27 cellular contexts compared by ENCODE assay signal in genomic region chr7:75033826-75034225, GRCh38.
"Had no signal": no experiment of that assay in that cellular context is flagged by ENCODE, and none has a peak within 500 bp of the region (broad histone marks: within the 10 kb centered on the region; RNA-seq: fewer than 3 reads in every experiment).

No MANE protein-coding gene starts in this region.

- H3K36me3 Mint-ChIP-seq: activated naive CD4-positive, alpha-beta T cell treated with anti-CD3 and anti-CD28 coated beads, Interleukin-2, amount 10 ng/mL, durations not matched to agents 7 days and 5 days had no signal

- ATAC-seq: activated CD4-positive, CD25-positive, alpha-beta regulatory T cell treated with anti-CD3 and anti-CD28 coated beads, Interleukin-2, amount 50 U/mL, for 24 hours; left cardiac atrium; naive thymus-derived CD4-positive, alpha-beta T cell; stimulated activated naive B cell treated with anti-CD40 and anti-IgM and Interleukin-4, amounts not matched to agents 10 μg/mL and 1 μg/mL and 100 μg/mL, for 72 hours; T-helper 17 cell had no signal

- H3K27me3 ChIP-seq: esophagus muscularis mucosa, hepatocyte, sigmoid colon, suprapubic skin, tibial artery had no signal

- DNase-seq: activated CD4-positive, alpha-beta memory T cell treated with anti-CD3 and anti-CD28 coated beads, Interleukin-2, amount 10 ng/mL, durations not matched to agents 7 days and 5 days; activated CD4-positive, alpha-beta T cell treated with anti-CD3 and anti-CD28 coated beads, Interleukin-2, amount 10 ng/mL, durations not matched to agents 24 days and 14 days; activated CD8-positive, alpha-beta memory T cell treated with anti-CD3 and anti-CD28 coated beads, Interleukin-2, amount 50 U/mL, for 48 hours; activated gamma-delta T cell; activated naive CD4-positive, alpha-beta T cell treated with anti-CD3 and anti-CD28 coated beads, Interleukin-2, amount 10 ng/mL, durations not matched to agents 7 days and 5 days; activated T-cell treated with anti-CD3 and anti-CD28 coated beads, Interleukin-2, amount 50 U/mL, for 24 hours; amniotic stem cell; caudate nucleus; left cardiac atrium; mammary epithelial cell; naive thymus-derived CD4-positive, alpha-beta T cell; posterior cingulate gyrus; sigmoid colon; stimulated activated CD4-positive, alpha-beta T cell treated with anti-CD3 and anti-CD28 coated beads, Interleukin-1b, Interleukin-23, amount 100 ng/mL, for 48 hours; stimulated activated CD4-positive, alpha-beta T cell treated with anti-CD3 and anti-CD28 coated beads, Interleukin-4, amount 100 ng/mL, for 4 hours; stimulated activated CD8-positive, alpha-beta memory T cell treated with anti-CD3 and anti-CD28 coated beads, Interleukin-4, amount 100 ng/mL, for 48 hours; stimulated activated naive B cell treated with anti-CD40 and anti-IgM and Interleukin-4, amounts not matched to agents 10 μg/mL and 1 μg/mL and 100 μg/mL, for 72 hours; SW 1271; T-helper 17 cell; T1000; tibial artery had no signal

- H3K27me3 Mint-ChIP-seq: activated CD4-positive, alpha-beta memory T cell treated with anti-CD3 and anti-CD28 coated beads, Interleukin-2, amount 10 ng/mL, durations not matched to agents 7 days and 5 days; activated CD4-positive, alpha-beta T cell treated with anti-CD3 and anti-CD28 coated beads, Interleukin-2, amount 10 ng/mL, durations not matched to agents 24 days and 14 days; activated naive CD4-positive, alpha-beta T cell treated with anti-CD3 and anti-CD28 coated beads, Interleukin-2, amount 10 ng/mL, durations not matched to agents 7 days and 5 days; activated T-cell treated with anti-CD3 and anti-CD28 coated beads, Interleukin-2, amount 50 U/mL, for 24 hours; naive thymus-derived CD4-positive, alpha-beta T cell; stimulated activated naive B cell treated with anti-CD40 and anti-IgM and Interleukin-4, amounts not matched to agents 10 μg/mL and 1 μg/mL and 100 μg/mL, for 72 hours; T-helper 17 cell had no signal

- H3K4me1 Mint-ChIP-seq: activated CD4-positive, alpha-beta memory T cell treated with anti-CD3 and anti-CD28 coated beads, Interleukin-2, amount 10 ng/mL, durations not matched to agents 7 days and 5 days; activated CD4-positive, alpha-beta T cell treated with anti-CD3 and anti-CD28 coated beads, Interleukin-2, amount 10 ng/mL, durations not matched to agents 24 days and 14 days; activated naive CD4-positive, alpha-beta T cell treated with anti-CD3 and anti-CD28 coated beads, Interleukin-2, amount 10 ng/mL, durations not matched to agents 7 days and 5 days; stimulated activated naive B cell treated with anti-CD40 and anti-IgM and Interleukin-4, amounts not matched to agents 10 μg/mL and 1 μg/mL and 100 μg/mL, for 72 hours; T-helper 17 cell had no signal

- H3K4me3 ChIP-seq: esophagus muscularis mucosa, hepatocyte, sigmoid colon, smooth muscle cell, suprapubic skin, tibial artery had no signal

- H3K9me3 Mint-ChIP-seq: activated CD4-positive, alpha-beta memory T cell treated with anti-CD3 and anti-CD28 coated beads, Interleukin-2, amount 10 ng/mL, durations not matched to agents 7 days and 5 days; activated CD4-positive, alpha-beta T cell treated with anti-CD3 and anti-CD28 coated beads, Interleukin-2, amount 10 ng/mL, durations not matched to agents 24 days and 14 days; activated naive CD4-positive, alpha-beta T cell treated with anti-CD3 and anti-CD28 coated beads, Interleukin-2, amount 10 ng/mL, durations not matched to agents 7 days and 5 days; stimulated activated naive B cell treated with anti-CD40 and anti-IgM and Interleukin-4, amounts not matched to agents 10 μg/mL and 1 μg/mL and 100 μg/mL, for 72 hours had no signal

- H3K36me3 ChIP-seq: suprapubic skin had no signal

- H3K4me3 Mint-ChIP-seq: activated CD4-positive, alpha-beta memory T cell treated with anti-CD3 and anti-CD28 coated beads, Interleukin-2, amount 10 ng/mL, durations not matched to agents 7 days and 5 days; activated CD4-positive, alpha-beta T cell treated with anti-CD3 and anti-CD28 coated beads, Interleukin-2, amount 10 ng/mL, durations not matched to agents 24 days and 14 days; activated naive CD4-positive, alpha-beta T cell treated with anti-CD3 and anti-CD28 coated beads, Interleukin-2, amount 10 ng/mL, durations not matched to agents 7 days and 5 days; activated T-cell treated with anti-CD3 and anti-CD28 coated beads, Interleukin-2, amount 50 U/mL, for 24 hours; naive thymus-derived CD4-positive, alpha-beta T cell; stimulated activated naive B cell treated with anti-CD40 and anti-IgM and Interleukin-4, amounts not matched to agents 10 μg/mL and 1 μg/mL and 100 μg/mL, for 72 hours; T-helper 17 cell had no signal

- H3K27ac Mint-ChIP-seq: activated CD4-positive, alpha-beta memory T cell treated with anti-CD3 and anti-CD28 coated beads, Interleukin-2, amount 10 ng/mL, durations not matched to agents 7 days and 5 days; activated CD4-positive, alpha-beta T cell treated with anti-CD3 and anti-CD28 coated beads, Interleukin-2, amount 10 ng/mL, durations not matched to agents 24 days and 14 days; activated naive CD4-positive, alpha-beta T cell treated with anti-CD3 and anti-CD28 coated beads, Interleukin-2, amount 10 ng/mL, durations not matched to agents 7 days and 5 days; activated T-cell treated with anti-CD3 and anti-CD28 coated beads, Interleukin-2, amount 50 U/mL, for 24 hours; stimulated activated naive B cell treated with anti-CD40 and anti-IgM and Interleukin-4, amounts not matched to agents 10 μg/mL and 1 μg/mL and 100 μg/mL, for 72 hours; T-helper 17 cell had no signal

- H3K9me3 ChIP-seq: sigmoid colon, suprapubic skin, tibial artery had no signal

- H3K4me1 ChIP-seq: esophagus muscularis mucosa, sigmoid colon, suprapubic skin, tibial artery had no signal

- H3K27ac ChIP-seq: esophagus muscularis mucosa, hepatocyte, sigmoid colon, suprapubic skin, tibial artery, WERI-Rb-1 had no signal
